In the genomic region with DNA sequence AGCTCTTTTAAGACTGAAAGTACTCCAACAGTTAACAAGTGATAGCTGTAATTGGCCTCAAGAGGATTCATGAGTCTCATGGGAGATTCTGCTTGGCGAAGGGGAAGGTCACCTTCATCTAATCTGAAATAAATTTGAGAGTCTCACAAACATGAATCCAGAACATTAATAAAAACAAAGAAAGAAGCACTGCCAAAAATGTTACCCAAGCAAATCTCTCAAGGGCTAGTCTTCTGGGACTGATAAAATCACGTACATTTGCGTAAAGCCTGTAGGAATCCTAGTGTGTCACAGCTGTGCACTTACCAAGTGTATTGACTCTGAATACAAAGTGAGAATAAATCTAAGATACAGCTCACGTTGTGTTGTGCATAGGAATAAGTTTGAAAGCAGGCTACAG, we compare ENCODE assay signal across 21 cellular contexts.
"Had no signal": no experiment of that assay in that cellular context is flagged by ENCODE, and none has a peak within 500 bp of the region (broad histone marks: within the 10 kb centered on the region; RNA-seq: fewer than 3 reads in every experiment).

No MANE protein-coding gene starts in this region.

- H3K4me1 ChIP-seq: spleen, testis had no signal

- H3K4me3 ChIP-seq: hepatocyte, spleen, testis had no signal

- H3K9me3 ChIP-seq: spleen, testis had no signal

- H3K27ac ChIP-seq: epithelial cell of prostate, hepatocyte, spleen, testis had no signal

- H3K27me3 ChIP-seq: hepatocyte, spleen, testis had no signal

- DNase-seq: activated B cell treated with CpG ODN at 0.5 μM for 24 hours; activated CD4-positive, alpha-beta T cell treated with anti-CD3 and anti-CD28 coated beads for 4 hours; activated CD8-positive, alpha-beta T cell treated with anti-CD3 and anti-CD28 coated beads for 36 hours; activated naive CD4-positive, alpha-beta T cell; activated naive CD8-positive, alpha-beta T cell treated with anti-CD3 and anti-CD28 coated beads for 36 hours; activated T-cell treated with anti-CD3 and anti-CD28 coated beads, Interleukin-2, amount 50 U/mL, for 1 hour; amygdala; central memory CD4-positive, alpha-beta T cell; endodermal cell; foreskin fibroblast; islet precursor cell; left colon; midbrain; nephron progenitor cell; nucleus accumbens; spleen; stimulated activated CD4-positive, alpha-beta T cell treated with anti-CD3 and anti-CD28 coated beads, Interleukin-4, amount 100 ng/mL, for 4 hours; T-helper 9 cell; testis had no signal
